8 cellular contexts compared by ENCODE assay signal in the genomic region with DNA sequence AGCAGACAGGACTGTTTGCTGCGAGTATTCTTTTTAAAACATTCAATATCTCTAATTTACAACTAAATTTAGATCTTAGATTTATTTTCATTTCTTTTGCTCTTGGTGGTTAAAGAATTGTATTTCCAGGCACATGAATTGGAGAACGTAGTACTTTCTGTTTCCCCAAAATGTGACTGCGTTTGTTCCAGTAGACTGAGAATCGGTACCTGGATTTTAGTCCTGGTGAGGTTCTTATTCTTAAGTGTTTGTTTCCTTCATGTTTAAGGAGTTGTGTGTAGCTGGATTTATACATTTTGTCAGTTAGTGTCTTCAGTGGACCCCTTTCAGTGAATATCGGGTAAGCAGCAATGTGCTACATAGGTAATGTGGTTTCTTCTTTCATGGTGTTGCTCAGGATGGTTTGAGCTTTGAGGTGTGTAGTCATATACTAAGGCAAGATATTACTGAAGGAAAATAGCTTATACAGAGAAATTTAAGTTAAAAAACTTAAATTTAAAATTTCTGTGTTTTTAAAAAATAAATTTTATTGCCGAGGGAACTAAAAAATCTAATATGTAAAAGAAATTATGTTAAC. TPM values are rescaled to one million over a fixed set of nuclear protein-coding genes. Genes with fewer than 3 reads are reported as not detected.
DNase-seq lines count a peak whose midpoint lies in the region; ATAC-seq, FAIRE-seq and TF ChIP-seq lines count a peak whose summit lies in the region.

No MANE protein-coding gene starts in this region.

- peak; percentile 46 for FAIRE-seq in GM12892 (lab: Jason Lieb, UNC)

- TF ChIP-seq CTCF in PC-3 (conservative IDR thresholded peaks at IDR 0.05; ENCODE audit: low read depth, low read length) (no peak), epithelial cell of esophagus (IDR thresholded peaks at IDR 0.05; ENCODE audit: insufficient read depth, low read depth, low read length, missing control alignments) (no peak), psoas muscle (IDR thresholded peaks at IDR 0.05) (no peak), omental fat pad (IDR thresholded peaks at IDR 0.05) (no peak)

- BruUV-seq in PC-3 (replicated peaks; lab: Mats Ljungman, UMichigan): no TSS peak

- H4K20me1 ChIP-seq in PC-3 (ENCODE audit: low read length): peaks cover 12% of the 10 kb centered on the region; the same call in 1 of the 2 replicates

- intact Hi-C loops in PC-3 (cut with micrococcal nuclease): loop anchor here (5.0 kb wide), 3 partner anchors 121 to 1509 kb away; a partner anchor contains a TSS
- intact Hi-C loops in psoas muscle (cut with DNase I): loop anchor here (5.0 to 10.0 kb wide), 2 partner anchors 121 to 123 kb away; a partner anchor contains a TSS

- H3K4me1 ChIP-seq in PC-3 (ENCODE audit: insufficient read depth, low read length) (peaks cover 38% of the 10 kb centered on the region), psoas muscle (peaks cover 59% of the 10 kb centered on the region)

- H3K79me2 ChIP-seq in PC-3 (ENCODE audit: low read length): peaks cover 83% of the 10 kb centered on the region

- no peaks in the 10 kb centered on the region for H3F3A ChIP-seq in PC-3 (ENCODE audit: low read length, unreplicated experiment)

- H3K4me2 ChIP-seq in PC-3 (ENCODE audit: low read length): peak overlapping the region; percentile 97

- no peak for TF ChIP-seq POLR2A in GM12892 (IDR thresholded peaks at IDR 0.05; ENCODE audit: low read depth, low read length)

- peak overlapping the region; percentile 86 for H3K9ac ChIP-seq in PC-3 (ENCODE audit: low read length)

- peak overlapping the region; percentile 82; the same call in 1 of the 2 replicates for H3K27ac ChIP-seq in PC-3 (ENCODE audit: low read length)
- H3K27ac ChIP-seq in psoas muscle: peak overlapping the region; percentile 94

- DNase-seq in GM12892 (ENCODE audit: insufficient read length) (no peak), PC-3 (no peak), epithelial cell of esophagus (ENCODE audit: low read depth) (no peak), psoas muscle (no peak), HCEC 1CT (no peak), mesenteric fat pad (ENCODE audit: low spot score) (no peak), omental fat pad (ENCODE audit: low spot score) (no peak)

- WGBS in psoas muscle, 3 donors: 44 to 55% (median 51%) methylated on average over 6 of the region's 6 CpGs

- ATAC-seq in PC-3: no peak
- no peak for ATAC-seq in psoas muscle
- ATAC-seq in GM18868 (IDR thresholded peaks at IDR 0.05; ENCODE audit: unreplicated experiment): no peak
- no peak for ATAC-seq in omental fat pad (ENCODE audit: low FRiP score)

- H3K4me3 ChIP-seq in PC-3 (ENCODE audit: low read length): peak overlapping the region; percentile 88
- peak overlapping the region; percentile 78 for H3K4me3 ChIP-seq in epithelial cell of esophagus (ENCODE audit: low read length)
- peak overlapping the region; percentile 83 for H3K4me3 ChIP-seq in psoas muscle

- no peaks in the 10 kb centered on the region for H3K27me3 ChIP-seq in PC-3 (ENCODE audit: low read length)
- H3K27me3 ChIP-seq in psoas muscle (ENCODE audit: insufficient read depth in 3 of 3, low read length in 2 of 3): no peaks in the 10 kb centered on the region

- CTCF ChIA-PET in PC-3 (lab: Charles Lee): no interaction called here

- POLR2A ChIA-PET in PC-3 (lab: Charles Lee; ENCODE audit: unreplicated experiment): no interaction called here

- no peaks in the 10 kb centered on the region for H3K9me3 ChIP-seq in PC-3 (ENCODE audit: low read length)
- no peaks in the 10 kb centered on the region for H3K9me3 ChIP-seq in psoas muscle

- H3K36me3 ChIP-seq in PC-3 (ENCODE audit: low read depth, low read length) (no peaks in the 10 kb centered on the region), psoas muscle (ENCODE audit: insufficient read depth in 1 of 2, low read depth in 1 of 2) (no peaks in the 10 kb centered on the region)

- H3K9me2 ChIP-seq in PC-3 (replicated peaks; ENCODE audit: low read length): no peaks in the 10 kb centered on the region

- 0 out of 2 replicates have a peak overlapping the region, but pooled peaks have one; percentile 52 for H2AFZ ChIP-seq in PC-3 (ENCODE audit: low read length)

RNA-seq across cellular contexts. Expression of a gene that starts 6.8 kb away (rescaled TPM):
- polyA plus RNA-seq in GM12892 (2012; ENCODE audit: missing spikeins): 27.8 TPM
- 11.5 and 11.8 TPM in 2 replicates for total RNA-seq in PC-3 (2014; rRNA removed)
- total RNA-seq in psoas muscle: 10 to 100 TPM; 12.9 to 18.9 (median 15.2) TPM
- 10 to 100 TPM in 2 of 3 donors, 1 to 10 TPM in 1; 6.4 to 13.1 (median 10.5) TPM for polyA plus RNA-seq in psoas muscle
- 33.3 TPM for total RNA-seq in mesenteric fat pad
- total RNA-seq in omental fat pad: 10 to 100 TPM; 30.9 to 55.5 (median 34.9) TPM

RNA-seq across cellular contexts. Expression of a gene that starts 7.0 kb away (rescaled TPM):
- polyA plus RNA-seq in GM12892 (2012; ENCODE audit: missing spikeins): 0.49 TPM
- total RNA-seq in PC-3 (2014; rRNA removed) (0.46 and 1.6 TPM in 2 replicates), psoas muscle (1 to 10 TPM; 4.5 to 6.5 (median 5.3) TPM), mesenteric fat pad (7.0 TPM), omental fat pad (1 to 10 TPM; 2.8 to 8.8 (median 4.7) TPM)
- under 1 TPM; 0.18 to 0.43 (median 0.21) TPM for polyA plus RNA-seq in psoas muscle
